ENCODE assay signal across 8 cellular contexts in the genomic region with DNA sequence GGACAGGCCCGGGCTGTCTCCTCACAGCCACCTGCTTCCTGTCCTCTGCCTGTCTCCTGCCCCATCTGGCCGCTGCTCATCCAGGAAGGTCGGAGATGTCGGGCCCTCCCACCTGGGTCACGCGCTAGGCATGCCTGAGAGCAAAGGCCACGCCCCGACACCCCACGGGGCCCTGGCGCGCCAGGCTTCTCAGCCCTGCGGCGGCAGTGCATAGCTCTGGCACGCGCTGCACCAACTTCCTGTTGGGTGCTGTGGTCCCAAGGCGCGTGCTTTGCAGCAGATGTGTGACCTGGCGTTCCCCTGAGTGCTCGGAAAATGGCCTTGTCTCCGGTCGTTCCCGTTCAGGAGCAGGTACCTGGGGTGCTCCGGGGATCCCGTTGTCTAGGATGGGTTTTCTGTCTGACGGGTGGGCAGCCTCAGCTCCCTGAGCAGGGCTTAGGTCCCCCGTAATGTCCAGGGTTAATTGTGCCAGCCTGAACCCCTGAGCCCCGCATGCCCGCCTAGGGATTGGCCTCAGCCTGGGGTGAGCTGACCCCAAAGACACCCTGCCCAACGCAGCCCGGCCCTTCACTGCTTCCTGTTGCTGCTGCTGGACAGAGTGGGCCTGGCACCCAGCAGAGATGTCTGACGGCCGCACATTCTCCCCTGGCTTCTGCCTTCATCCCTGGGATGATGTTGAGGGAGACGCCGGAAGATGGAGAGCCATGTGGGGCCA. TPM values are rescaled to one million over a fixed set of nuclear protein-coding genes. Genes with fewer than 3 reads are reported as not detected.
DNase-seq lines count a peak whose midpoint lies in the region; ATAC-seq, FAIRE-seq and TF ChIP-seq lines count a peak whose summit lies in the region.

No MANE protein-coding gene starts in this region.

- CTCF ChIA-PET in Calu3 (lab: Charles Lee) = interaction anchor here (0.6 kb wide), 1 partner anchor 272 kb away, joined by 4 read pairs; no protein-coding TSS in a partner anchor
- CTCF ChIA-PET in PC-9 (lab: Charles Lee) = interaction anchor here (0.6 kb wide), 2 partner anchors 10 to 158 kb away, joined by 3 to 5 read pairs; no protein-coding TSS in a partner anchor

- H3K36me3 ChIP-seq in PC-9 (ENCODE audit: low read depth) (no peaks in the 10 kb centered on the region), cardiac muscle cell (no peaks in the 10 kb centered on the region), skeletal muscle tissue (ENCODE audit: control insufficient read depth in 3 of 3, insufficient read depth in 3 of 3, low read length in 3 of 3) (no peaks in the 10 kb centered on the region)

- peak overlapping the region in 1 of 3 donors; percentile 85 for H3K9ac ChIP-seq in skeletal muscle tissue (ENCODE audit: low read depth in 1 of 3, low read length in 3 of 3)

- ATAC-seq in GM19452 (IDR thresholded peaks at IDR 0.05; ENCODE audit: unreplicated experiment) = peak; percentile 84
- peak; percentile 80 for ATAC-seq in HG03520 (IDR thresholded peaks at IDR 0.05; ENCODE audit: unreplicated experiment)

- H3K27ac Mint-ChIP-seq in Calu3 (ENCODE audit: unreplicated experiment) = no peak overlapping the region

- DNase-seq in Calu3 (peak; percentile 71), PC-9 (peak; percentile 74 to 93), cardiac muscle cell (ENCODE audit: low read depth in 1 of 2, low spot score in 1 of 2) (peak; percentile 30 to 55), D721Med (ENCODE audit: insufficient read length, low spot score) (no peak)
- DNase-seq in activated T-cell treated with anti-CD3 and anti-CD28 coated beads, Interleukin-2, amount 50 U/mL, for 48 hours = peak; percentile 95 to 96

- no peak for FAIRE-seq in D721Med (lab: Jason Lieb, UNC)

- H3F3A ChIP-seq in PC-9 (ENCODE audit: insufficient read depth, low read depth) = no peaks in the 10 kb centered on the region

- H3K36me3 Mint-ChIP-seq in Calu3 (ENCODE audit: insufficient read depth, unreplicated experiment) = no peaks in the 10 kb centered on the region

- TF ChIP-seq CTCF in Calu3 (IDR thresholded peaks at IDR 0.05; ENCODE audit: unreplicated experiment) (no peak), PC-9 (conservative IDR thresholded peaks at IDR 0.05) (no peak), cardiac muscle cell (IDR thresholded peaks at IDR 0.05; ENCODE audit: low read depth, low read length) (no peak), D721Med (IDR thresholded peaks at IDR 0.05; ENCODE audit: insufficient read depth, missing control alignments) (no peak)

- no peaks in the 10 kb centered on the region for H3K4me1 Mint-ChIP-seq in Calu3 (ENCODE audit: low read depth, unreplicated experiment)

- no peaks in the 10 kb centered on the region for H3K79me2 ChIP-seq in PC-9 (ENCODE audit: low read depth)

- peak overlapping the region; percentile 3 for H3K4me3 Mint-ChIP-seq in Calu3 (ENCODE audit: low read depth, unreplicated experiment)

- no peaks in the 10 kb centered on the region for H3K9me3 Mint-ChIP-seq in Calu3 (ENCODE audit: low read depth, unreplicated experiment)

- BruUV-seq in Calu3 (replicated peaks; lab: Mats Ljungman, UMichigan) = no TSS peak
- BruUV-seq in PC-9 (replicated peaks; lab: Mats Ljungman, UMichigan) = no TSS peak

- H3K4me2 ChIP-seq in PC-9 = peak overlapping the region; percentile 85

- peaks cover 13% of the 10 kb centered on the region for H3K27me3 Mint-ChIP-seq in Calu3 (ENCODE audit: unreplicated experiment)

- H3K4me3 ChIP-seq in PC-9 (peak overlapping the region; percentile 43; the same call in 1 of the 2 replicates), cardiac muscle cell (no peak overlapping the region), skeletal muscle tissue (ENCODE audit: low read length in 3 of 3) (peak overlapping the region in 2 of 3 donors; percentile 32 to 54)

- H3K27ac ChIP-seq in PC-9 (no peak overlapping the region), cardiac muscle cell (no peak overlapping the region), skeletal muscle tissue (ENCODE audit: low read depth, low read length) (peak overlapping the region; percentile 62)

- intact Hi-C loops in Calu3 (cut with micrococcal nuclease; ENCODE audit: unreplicated experiment) (no loop called here), PC-9 (cut with micrococcal nuclease; ENCODE audit: unreplicated experiment) (loop anchor here (1.0 to 10.0 kb wide), 2 partner anchors 34 to 649 kb away; partner anchors contain the start of gene NPHP4)

- POLR2A ChIA-PET in PC-9 (lab: Charles Lee; ENCODE audit: unreplicated experiment) = interaction anchor here (0.6 to 0.7 kb wide), 3 partner anchors 32 to 621 kb away, joined by 3 to 4 read pairs (median 4); no protein-coding TSS in a partner anchor

- no peaks in the 10 kb centered on the region; the same call in 1 of the 2 replicates for H4K20me1 ChIP-seq in PC-9 (ENCODE audit: insufficient read depth)

- H3K27me3 ChIP-seq in PC-9 (ENCODE audit: insufficient read depth, low read depth) (no peaks in the 10 kb centered on the region), cardiac muscle cell (no peaks in the 10 kb centered on the region), skeletal muscle tissue (ENCODE audit: control insufficient read depth in 3 of 3, insufficient read depth in 3 of 3, low read length in 3 of 3) (peaks cover 0 to 27% (median 6%) of the 10 kb centered on the region in 3 donors)

- H3K9me3 ChIP-seq in PC-9 (ENCODE audit: insufficient read depth, low read depth) (no peaks in the 10 kb centered on the region), cardiac muscle cell (ENCODE audit: low read depth) (no peaks in the 10 kb centered on the region), skeletal muscle tissue (ENCODE audit: control insufficient read depth in 3 of 3, low read length in 3 of 3) (no peaks in the 10 kb centered on the region)

- H3K4me1 ChIP-seq in PC-9 (replicated peaks; ENCODE audit: insufficient read depth) (peaks cover 11% of the 10 kb centered on the region), cardiac muscle cell (ENCODE audit: low read depth) (no peaks in the 10 kb centered on the region), skeletal muscle tissue (ENCODE audit: control insufficient read depth in 3 of 3, insufficient read depth in 3 of 3, low read length in 3 of 3) (peaks cover 7 to 26% (median 23%) of the 10 kb centered on the region in 3 donors)

- H3K9me2 ChIP-seq in PC-9 (ENCODE audit: insufficient read depth) = no peaks in the 10 kb centered on the region

- H2AFZ ChIP-seq in PC-9 = 0 out of 2 replicates have a peak overlapping the region, but pooled peaks have one; percentile 52

RNA-seq across cellular contexts. Expression of gene KCNAB2, which starts 19.4 kb away (rescaled TPM):
- total RNA-seq in Calu3 (2022) (3.6 and 4.7 TPM in 2 replicates), PC-9 (2021) (19.6 and 21.4 TPM in 2 replicates), cardiac muscle cell (5.1 and 10.8 TPM in 2 replicates), skeletal muscle tissue (2.6 TPM)
- 5.5 and 8.7 TPM in 2 replicates for polyA plus RNA-seq in cardiac muscle cell

RNA-seq across cellular contexts. Expression of gene NPHP4, which starts 34.0 kb away (rescaled TPM):
- total RNA-seq in Calu3 (2022) = 11.1 and 11.5 TPM in 2 replicates
- 17.9 and 21.5 TPM in 2 replicates for total RNA-seq in PC-9 (2021)
- total RNA-seq in cardiac muscle cell = 9.4 and 12.7 TPM in 2 replicates
- polyA plus RNA-seq in cardiac muscle cell = 6.4 and 7.3 TPM in 2 replicates
- 5.2 TPM for total RNA-seq in skeletal muscle tissue
